36 cellular contexts compared by ENCODE assay signal in the genomic region with DNA sequence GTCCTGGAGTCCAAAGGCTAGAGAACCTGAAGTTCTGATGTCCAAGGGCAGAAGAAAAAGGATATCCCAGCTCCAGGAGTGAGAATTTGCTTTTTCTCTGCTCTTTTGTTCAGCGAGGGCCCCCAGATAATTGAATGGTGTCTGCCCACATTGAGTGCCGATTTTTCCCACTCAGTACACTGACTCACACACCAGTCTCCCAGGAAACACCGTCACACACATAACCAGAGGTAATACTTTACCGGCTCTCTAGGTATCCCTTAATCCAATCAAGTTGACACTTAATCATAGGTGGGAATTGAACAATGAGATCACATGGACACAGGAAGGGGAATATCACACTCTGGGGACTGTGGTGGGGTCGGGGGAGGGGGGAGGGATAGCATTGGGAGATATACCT.
"Had no signal": no experiment of that assay in that cellular context is flagged by ENCODE, and none has a peak within 500 bp of the region (broad histone marks: within the 10 kb centered on the region; RNA-seq: fewer than 3 reads in every experiment).

No MANE protein-coding gene starts in this region.

- ATAC-seq: activated CD8-positive, alpha-beta memory T cell treated with anti-CD3 and anti-CD28 coated beads, Interleukin-2, amount 10 ng/mL, durations not matched to agents 7 days and 5 days; activated T-cell treated with anti-CD3 and anti-CD28 coated beads, Interleukin-2, amount 50 U/mL, for 72 hours; activated T-helper 17 cell treated with anti-CD3 and anti-CD28 coated beads, Interleukin-2, amount 50 U/mL, for 72 hours; K562; PC-3; Right ventricle myocardium inferior; SK-N-SH treated with all-trans-retinoic acid at 6 μM for 48 hours had no signal

- H3K27ac Mint-ChIP-seq: activated B cell treated with CpG ODN at 0.5 μM for 24 hours; activated CD4-positive, alpha-beta memory T cell treated with anti-CD3 and anti-CD28 coated beads, Interleukin-2, amount 10 ng/mL, durations not matched to agents 7 days and 5 days; activated CD8-positive, alpha-beta memory T cell treated with anti-CD3 and anti-CD28 coated beads, Interleukin-2, amount 10 ng/mL, durations not matched to agents 7 days and 5 days; activated naive CD8-positive, alpha-beta T cell treated with anti-CD3 and anti-CD28 coated beads for 36 hours; activated T-cell treated with anti-CD3 and anti-CD28 coated beads, Interleukin-2, amount 50 U/mL, for 72 hours; activated T-helper 17 cell treated with anti-CD3 and anti-CD28 coated beads, Interleukin-2, amount 50 U/mL, for 72 hours had no signal

- H3K27ac ChIP-seq: cardiac muscle cell, Peyer's patch, RWPE1, VCaP had no signal

- FAIRE-seq: K562 had no signal

- H3K27me3 ChIP-seq: cardiac muscle cell, Peyer's patch had no signal

- H3K9me3 ChIP-seq: Peyer's patch had no signal

- H3K4me1 Mint-ChIP-seq: activated B cell treated with CpG ODN at 0.5 μM for 24 hours; activated CD4-positive, alpha-beta memory T cell treated with anti-CD3 and anti-CD28 coated beads, Interleukin-2, amount 10 ng/mL, durations not matched to agents 7 days and 5 days; activated CD8-positive, alpha-beta memory T cell treated with anti-CD3 and anti-CD28 coated beads, Interleukin-2, amount 10 ng/mL, durations not matched to agents 7 days and 5 days; activated naive CD8-positive, alpha-beta T cell treated with anti-CD3 and anti-CD28 coated beads for 36 hours had no signal

- H3K36me3 ChIP-seq: cardiac muscle cell, Peyer's patch had no signal

- H3K4me3 Mint-ChIP-seq: activated B cell treated with CpG ODN at 0.5 μM for 24 hours; activated CD4-positive, alpha-beta memory T cell treated with anti-CD3 and anti-CD28 coated beads, Interleukin-2, amount 10 ng/mL, durations not matched to agents 7 days and 5 days; activated CD8-positive, alpha-beta memory T cell treated with anti-CD3 and anti-CD28 coated beads, Interleukin-2, amount 10 ng/mL, durations not matched to agents 7 days and 5 days; activated naive CD8-positive, alpha-beta T cell treated with anti-CD3 and anti-CD28 coated beads for 36 hours; activated T-cell treated with anti-CD3 and anti-CD28 coated beads, Interleukin-2, amount 50 U/mL, for 72 hours; activated T-helper 17 cell treated with anti-CD3 and anti-CD28 coated beads, Interleukin-2, amount 50 U/mL, for 72 hours; central memory CD8-positive, alpha-beta T cell had no signal

- DNase-seq: activated B cell treated with CpG ODN at 0.5 μM for 24 hours; activated CD4-positive, alpha-beta memory T cell treated with anti-CD3 and anti-CD28 coated beads, Interleukin-2, amount 10 ng/mL, durations not matched to agents 7 days and 5 days; activated CD4-positive, alpha-beta T cell treated with anti-CD3 and anti-CD28 coated beads for 4 hours; activated CD4-positive, CD25-positive, alpha-beta regulatory T cell treated with anti-CD3 and anti-CD28 coated beads, Interleukin-2, amount 50 U/mL, for 72 hours; activated CD8-positive, alpha-beta memory T cell treated with anti-CD3 and anti-CD28 coated beads for 24 hours; activated CD8-positive, alpha-beta memory T cell treated with anti-CD3 and anti-CD28 coated beads, Interleukin-2, amount 10 ng/mL, durations not matched to agents 7 days and 5 days; activated effector memory CD4-positive, alpha-beta T cell treated with anti-CD3 and anti-CD28 coated beads, Interleukin-2, amount 50 U/mL, for 16 hours; activated naive CD4-positive, alpha-beta T cell; activated naive CD4-positive, alpha-beta T cell treated with anti-CD3 and anti-CD28 coated beads, Interleukin-2, amount 50 U/mL, for 16 hours; activated naive CD8-positive, alpha-beta T cell treated with anti-CD3 and anti-CD28 coated beads for 36 hours; activated T-cell treated with anti-CD3 and anti-CD28 coated beads, Interleukin-2, amount 50 U/mL, for 1 hour; activated T-cell treated with anti-CD3 and anti-CD28 coated beads, Interleukin-2, amount 50 U/mL, for 72 hours; amniotic stem cell; aorta; NCI-H1092 treated with DMSO at 0.1 percent for 48 hours; NCI-H1417 treated with DMSO at 0.1 percent for 48 hours; NCI-H187 treated with DMSO at 0.1 percent for 48 hours; NCI-H2081; NCI-H510A; NCI-H526; NCI-H774; PC-3; Peyer's patch; SIG-M5; SW 1271; T-helper 1 cell; T-helper 2 cell; T-helper 9 cell had no signal

- H3K4me1 ChIP-seq: Peyer's patch had no signal

- H3K9me3 Mint-ChIP-seq: activated B cell treated with CpG ODN at 0.5 μM for 24 hours; activated CD4-positive, alpha-beta memory T cell treated with anti-CD3 and anti-CD28 coated beads, Interleukin-2, amount 10 ng/mL, durations not matched to agents 7 days and 5 days; activated naive CD8-positive, alpha-beta T cell treated with anti-CD3 and anti-CD28 coated beads for 36 hours; activated T-cell treated with anti-CD3 and anti-CD28 coated beads, Interleukin-2, amount 50 U/mL, for 72 hours; activated T-helper 17 cell treated with anti-CD3 and anti-CD28 coated beads, Interleukin-2, amount 50 U/mL, for 72 hours; central memory CD8-positive, alpha-beta T cell had no signal

- H3K4me3 ChIP-seq: cardiac muscle cell, K562, Peyer's patch had no signal

- H3K27me3 Mint-ChIP-seq: activated B cell treated with CpG ODN at 0.5 μM for 24 hours; activated CD4-positive, alpha-beta memory T cell treated with anti-CD3 and anti-CD28 coated beads, Interleukin-2, amount 10 ng/mL, durations not matched to agents 7 days and 5 days; activated CD8-positive, alpha-beta memory T cell treated with anti-CD3 and anti-CD28 coated beads, Interleukin-2, amount 10 ng/mL, durations not matched to agents 7 days and 5 days; activated naive CD8-positive, alpha-beta T cell treated with anti-CD3 and anti-CD28 coated beads for 36 hours; activated T-helper 17 cell treated with anti-CD3 and anti-CD28 coated beads, Interleukin-2, amount 50 U/mL, for 72 hours; central memory CD8-positive, alpha-beta T cell had no signal
